In genomic region chr17:46057366-46057765, GRCh38 we compare ENCODE assay signal across 20 cellular contexts. TPM values are rescaled to one million over a fixed set of nuclear protein-coding genes. Genes with fewer than 3 reads are reported as not detected.
A peak's percentile ranks its signal among the peaks of the same experiment; 100 is the strongest.
DNase-seq lines count a peak whose midpoint lies in the region; ATAC-seq and TF ChIP-seq lines count a peak whose summit lies in the region.
"Had no signal": no experiment of that assay in that cellular context is flagged by ENCODE, and none has a peak within 500 bp of the region (broad histone marks: within the 10 kb centered on the region; RNA-seq: fewer than 3 reads in every experiment).

No MANE protein-coding gene starts in this region.

- DNase-seq in SK-N-SH (no peak), foreskin fibroblast (peak; percentile 26 to 65), NCI-H146 treated with DMSO at 0.1 percent for 48 hours (lab: John Stamatoyannopoulos, UW; ENCODE audit: unreplicated experiment) (no peak)
- DNase-seq in activated T-helper 1 cell treated with anti-CD3 and anti-CD28 coated beads, Interleukin-12 subunit alpha, Interleukin-12 subunit beta, Interleukin-2, Interleukin-4 antibody, amounts not matched to agents 30 ng/mL and 10 ng/mL and 1 ng/mL, durations not matched to agents 14 hours and 24 hours and 36 hours (ENCODE audit: low spot score), result no peak
- DNase-seq: 8988T; activated CD8-positive, alpha-beta memory T cell treated with anti-CD3 and anti-CD28 coated beads, Interleukin-2, amount 50 U/mL, for 48 hours; NCI-H187; small intestine; stomach had no signal

- intact Hi-C loops in activated T-helper 1 cell treated with anti-CD3 and anti-CD28 coated beads, Interleukin-12 subunit alpha, Interleukin-12 subunit beta, Interleukin-2, Interleukin-4 antibody, amounts not matched to agents 30 ng/mL and 10 ng/mL and 1 ng/mL, durations not matched to agents 14 hours and 24 hours and 36 hours (cut with micrococcal nuclease), result no loop called here

- H3K36me3 ChIP-seq in SK-N-SH (replicated peaks in 1 of 2; ENCODE audit: control insufficient read depth in 1 of 2, insufficient read depth in 2 of 2, low read length in 1 of 2), result peaks cover 15 to 26% of the 10 kb centered on the region in 2 experiments

- peak overlapping the region; percentile 17; the same call in 1 of the 2 replicates for H3K4me2 ChIP-seq in SK-N-SH

- 73% methylated on average over 4 of the region's 4 CpGs for WGBS in SK-N-SH (ENCODE audit: low lambda C conversion rate)

- POLR2A ChIA-PET in SK-N-SH (lab: Yijun Ruan, JAX), result no interaction called here

- H3K79me2 ChIP-seq in SK-N-SH (ENCODE audit: insufficient read depth), result peaks cover 83% of the 10 kb centered on the region

- TF ChIP-seq RAD21 in SK-N-SH (IDR thresholded peaks at IDR 0.05; ENCODE audit: low read length), result no peak

- no peak overlapping the region for H2AFZ ChIP-seq in SK-N-SH (ENCODE audit: low read depth)

- no peaks in the 10 kb centered on the region for H3K27me3 ChIP-seq in SK-N-SH (ENCODE audit: insufficient read depth)
- H3K27me3 ChIP-seq: stomach had no signal

- H3K4me3 ChIP-seq in SK-N-SH (ENCODE audit: low read depth in 2 of 2, low read length in 1 of 2) (no peak overlapping the region), foreskin fibroblast (ENCODE audit: low read depth in 1 of 2, low read length in 2 of 2) (no peak overlapping the region)
- H3K4me3 ChIP-seq: stomach had no signal

- peaks cover 53% of the 10 kb centered on the region for H3F3A ChIP-seq in SK-N-SH (replicated peaks; ENCODE audit: insufficient read depth)

- no peak overlapping the region for H3K4me3 Mint-ChIP-seq in activated T-helper 1 cell treated with anti-CD3 and anti-CD28 coated beads, Interleukin-12 subunit alpha, Interleukin-12 subunit beta, Interleukin-2, Interleukin-4 antibody, amounts not matched to agents 30 ng/mL and 10 ng/mL and 1 ng/mL, durations not matched to agents 14 hours and 24 hours and 36 hours
- H3K4me3 Mint-ChIP-seq in stimulated activated memory B cell treated with anti-CD40 and anti-IgM and Interleukin-4, amounts not matched to agents 10 μg/mL and 1 μg/mL and 100 μg/mL, for 72 hours, result no peak overlapping the region
- H3K4me3 Mint-ChIP-seq: T-helper 1 cell treated with Interleukin-12 subunit alpha and Interleukin-12 subunit beta and Interleukin-4 antibody, amounts not matched to agents 30 μg/mL and 1 μg/mL, for 36 hours had no signal

- H3K4me1 ChIP-seq in SK-N-SH (ENCODE audit: control insufficient read depth in 1 of 2, insufficient read depth in 2 of 2, low read depth in 1 of 2, low read length in 1 of 2), result peaks cover 2 to 17% of the 10 kb centered on the region in 2 experiments; a peak in 3 of 4 replicates

- no peak for TF ChIP-seq EP300 in SK-N-SH (IDR thresholded peaks at IDR 0.05; ENCODE audit: borderline replicate concordance in 1 of 2, low read depth in 1 of 2, low read length in 1 of 2)

- H3K9me3 ChIP-seq in SK-N-SH, result no peaks in the 10 kb centered on the region
- H3K9me3 ChIP-seq: stomach had no signal

- no peaks in the 10 kb centered on the region for H3K9me3 Mint-ChIP-seq in activated T-helper 1 cell treated with anti-CD3 and anti-CD28 coated beads, Interleukin-12 subunit alpha, Interleukin-12 subunit beta, Interleukin-2, Interleukin-4 antibody, amounts not matched to agents 30 ng/mL and 10 ng/mL and 1 ng/mL, durations not matched to agents 14 hours and 24 hours and 36 hours
- H3K9me3 Mint-ChIP-seq in stimulated activated memory B cell treated with anti-CD40 and anti-IgM and Interleukin-4, amounts not matched to agents 10 μg/mL and 1 μg/mL and 100 μg/mL, for 72 hours, result no peaks in the 10 kb centered on the region
- H3K9me3 Mint-ChIP-seq: T-helper 1 cell treated with Interleukin-12 subunit alpha and Interleukin-12 subunit beta and Interleukin-4 antibody, amounts not matched to agents 30 μg/mL and 1 μg/mL, for 36 hours had no signal

- ATAC-seq in SK-N-SH treated with all-trans-retinoic acid at 6 μM for 48 hours, result no peak; the same call in 2 of the 3 replicates
- no peak for ATAC-seq in stimulated activated memory B cell treated with anti-CD40 and anti-IgM and Interleukin-4, amounts not matched to agents 10 μg/mL and 1 μg/mL and 100 μg/mL, for 72 hours
- ATAC-seq in HG03571 (IDR thresholded peaks at IDR 0.05; ENCODE audit: unreplicated experiment), result no peak
- no peak for ATAC-seq in GM21526 (IDR thresholded peaks at IDR 0.05; ENCODE audit: low FRiP score, unreplicated experiment)

- peak overlapping the region; percentile 9 to 87; a peak in 3 of 4 replicates for H3K27ac ChIP-seq in SK-N-SH (ENCODE audit: low read depth in 2 of 2, low read length in 1 of 2)
- H3K27ac ChIP-seq: C4-2B, stomach had no signal

- peaks cover 23% of the 10 kb centered on the region for H3K36me3 Mint-ChIP-seq in activated T-helper 1 cell treated with anti-CD3 and anti-CD28 coated beads, Interleukin-12 subunit alpha, Interleukin-12 subunit beta, Interleukin-2, Interleukin-4 antibody, amounts not matched to agents 30 ng/mL and 10 ng/mL and 1 ng/mL, durations not matched to agents 14 hours and 24 hours and 36 hours (ENCODE audit: low read depth)
- H3K36me3 Mint-ChIP-seq in stimulated activated memory B cell treated with anti-CD40 and anti-IgM and Interleukin-4, amounts not matched to agents 10 μg/mL and 1 μg/mL and 100 μg/mL, for 72 hours, result peaks cover 44% of the 10 kb centered on the region

- peaks cover 55% of the 10 kb centered on the region for H4K20me1 ChIP-seq in SK-N-SH (ENCODE audit: insufficient read depth)

- H3K4me1 Mint-ChIP-seq in activated T-helper 1 cell treated with anti-CD3 and anti-CD28 coated beads, Interleukin-12 subunit alpha, Interleukin-12 subunit beta, Interleukin-2, Interleukin-4 antibody, amounts not matched to agents 30 ng/mL and 10 ng/mL and 1 ng/mL, durations not matched to agents 14 hours and 24 hours and 36 hours (ENCODE audit: low read depth), result peaks cover 32% of the 10 kb centered on the region
- peaks cover 23% of the 10 kb centered on the region for H3K4me1 Mint-ChIP-seq in stimulated activated memory B cell treated with anti-CD40 and anti-IgM and Interleukin-4, amounts not matched to agents 10 μg/mL and 1 μg/mL and 100 μg/mL, for 72 hours

- peak overlapping the region; percentile 2 for H3K27ac Mint-ChIP-seq in activated T-helper 1 cell treated with anti-CD3 and anti-CD28 coated beads, Interleukin-12 subunit alpha, Interleukin-12 subunit beta, Interleukin-2, Interleukin-4 antibody, amounts not matched to agents 30 ng/mL and 10 ng/mL and 1 ng/mL, durations not matched to agents 14 hours and 24 hours and 36 hours
- peak overlapping the region; percentile 72 for H3K27ac Mint-ChIP-seq in stimulated activated memory B cell treated with anti-CD40 and anti-IgM and Interleukin-4, amounts not matched to agents 10 μg/mL and 1 μg/mL and 100 μg/mL, for 72 hours
- H3K27ac Mint-ChIP-seq: T-helper 1 cell treated with Interleukin-12 subunit alpha and Interleukin-12 subunit beta and Interleukin-4 antibody, amounts not matched to agents 30 μg/mL and 1 μg/mL, for 36 hours had no signal

- CTCF ChIA-PET in SK-N-SH (lab: Yijun Ruan, JAX), result interaction anchor here (0.7 to 5.5 kb wide), 12 partner anchors 9 to 471 kb away, joined by 3 to 48 read pairs (median 4); partner anchors contain the start of gene KANSL1

- TF ChIP-seq CTCF in SK-N-SH (IDR thresholded peaks at IDR 0.05) (no peak), foreskin fibroblast (IDR thresholded peaks at IDR 0.05; ENCODE audit: low read depth, low read length) (no peak)

- H3K9ac ChIP-seq in SK-N-SH, result no peak overlapping the region

- H3K9me2 ChIP-seq in SK-N-SH, result no peaks in the 10 kb centered on the region

- H3K27me3 Mint-ChIP-seq in activated T-helper 1 cell treated with anti-CD3 and anti-CD28 coated beads, Interleukin-12 subunit alpha, Interleukin-12 subunit beta, Interleukin-2, Interleukin-4 antibody, amounts not matched to agents 30 ng/mL and 10 ng/mL and 1 ng/mL, durations not matched to agents 14 hours and 24 hours and 36 hours (ENCODE audit: insufficient read depth), result no peaks in the 10 kb centered on the region
- no peaks in the 10 kb centered on the region for H3K27me3 Mint-ChIP-seq in stimulated activated memory B cell treated with anti-CD40 and anti-IgM and Interleukin-4, amounts not matched to agents 10 μg/mL and 1 μg/mL and 100 μg/mL, for 72 hours

TF ChIP-seq in SK-N-SH, 30 proteins besides CTCF, POLR2A, EP300 and RAD21 (continues in another document):
- TF ChIP-seq MAX (IDR thresholded peaks at IDR 0.05; ENCODE audit: low read depth), result no peak
- no peak for TF ChIP-seq YY1 (IDR thresholded peaks at IDR 0.05; ENCODE audit: low read depth)

TF ChIP-seq in SK-N-SH treated with all-trans-retinoic acid at 6 μM for 48 hours, 23 proteins besides CTCF, POLR2A, EP300 and RAD21 (continues in another document):
- TF ChIP-seq ISL1 (CRISPR knock-in tag; IDR thresholded peaks at IDR 0.05) (no peak), OSR1 (CRISPR knock-in tag; IDR thresholded peaks at IDR 0.05) (no peak), ESRRG (CRISPR knock-in tag; IDR thresholded peaks at IDR 0.05) (no peak), GLIS3 (CRISPR knock-in tag; IDR thresholded peaks at IDR 0.05) (no peak), ZNF8 (CRISPR knock-in tag; IDR thresholded peaks at IDR 0.05) (no peak), PATZ1 (CRISPR knock-in tag; IDR thresholded peaks at IDR 0.05; ENCODE audit: borderline replicate concordance) (no peak), TCF4 (CRISPR knock-in tag; IDR thresholded peaks at IDR 0.05; ENCODE audit: borderline replicate concordance) (no peak), ZNF565 (CRISPR knock-in tag; conservative IDR thresholded peaks at IDR 0.05; ENCODE audit: low read depth) (no peak), ZC3H10 (CRISPR knock-in tag; IDR thresholded peaks at IDR 0.05) (no peak), BACH2 (CRISPR knock-in tag; IDR thresholded peaks at IDR 0.05; ENCODE audit: borderline replicate concordance) (no peak)

RNA-seq across cellular contexts. Expression of gene STH, which starts 58.3 kb away (rescaled TPM):
- not detected in 2 replicates for polyA plus RNA-seq in SK-N-SH (2012; rRNA removed)
- not detected in 2 replicates for polyA plus RNA-seq in SK-N-SH (2012; cell fraction: cytosol; rRNA removed)
- not detected in 2 replicates for polyA plus RNA-seq in SK-N-SH (2012; cell fraction: nucleus; rRNA removed)
- total RNA-seq in activated T-helper 1 cell treated with anti-CD3 and anti-CD28 coated beads, Interleukin-12 subunit alpha, Interleukin-12 subunit beta, Interleukin-2, Interleukin-4 antibody, amounts not matched to agents 30 ng/mL and 10 ng/mL and 1 ng/mL, durations not matched to agents 14 hours and 24 hours and 36 hours, result not detected in 2 replicates
- total RNA-seq: HT1080, MCF 10A, mesenteric fat pad, omental fat pad, stomach had no signal
- polyA plus RNA-seq: keratinocyte, small intestine, stomach had no signal

Comparison
In these comparisons a context has a peak if more than half of its experiments do, and no peak if none do; other contexts are left out.
1. DNase-seq: peak in foreskin fibroblast (2 of 2); none in SK-N-SH (single experiment), activated T-helper 1 cell treated with anti-CD3 and anti-CD28 coated beads, Interleukin-12 subunit alpha, Interleukin-12 subunit beta, Interleukin-2, Interleukin-4 antibody, amounts not matched to agents 30 ng/mL and 10 ng/mL and 1 ng/mL, durations not matched to agents 14 hours and 24 hours and 36 hours (single experiment) and NCI-H146 treated with DMSO at 0.1 percent for 48 hours (single experiment).